In the genomic region with DNA sequence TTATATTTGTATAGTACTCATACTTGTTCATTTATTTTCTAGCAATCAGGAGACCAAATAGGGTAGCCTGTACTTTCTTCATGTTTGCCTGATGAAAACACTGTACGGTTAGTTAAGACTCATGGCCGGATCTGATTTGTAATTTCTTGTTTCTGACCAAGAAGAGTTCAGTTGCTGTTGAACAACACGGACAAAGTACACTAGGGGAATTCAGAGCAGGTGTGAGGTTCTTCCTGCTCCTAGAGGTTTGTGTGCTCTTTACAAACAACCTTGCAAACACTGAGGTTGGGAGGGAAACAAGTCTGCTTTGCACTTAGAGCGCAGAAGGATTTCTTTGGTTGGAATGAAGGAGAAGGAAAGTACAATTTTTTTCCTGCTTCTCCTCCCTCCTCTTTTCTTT, we compare ENCODE assay signal across 9 cellular contexts.
A peak's percentile ranks its signal among the peaks of the same experiment; 100 is the strongest.
DNase-seq lines count a peak whose midpoint lies in the region; ATAC-seq and TF ChIP-seq lines count a peak whose summit lies in the region.
"Had no signal": no experiment of that assay in that cellular context is flagged by ENCODE, and none has a peak within 500 bp of the region (broad histone marks: within the 10 kb centered on the region; RNA-seq: fewer than 3 reads in every experiment).

No MANE protein-coding gene starts in this region.

- peak overlapping the region in 3 of 11 experiments; percentile 15 to 24 (median 23); a peak in 4 of 22 replicates for H3K27ac ChIP-seq in BLaER1 treated with 17β-estradiol and CSF1 and Interleukin-3, amounts not matched to agents 10 nM and 100 nM
- peak overlapping the region; percentile 55 to 74 (median 64) for H3K27ac ChIP-seq in esophagus muscularis mucosa (replicated peaks in 1 of 4)
- H3K27ac ChIP-seq: SJSA1 had no signal

- in situ Hi-C loops in ACHN (cut with HindIII; ENCODE audit: low pct_ligation_motif_present, low pct_unique_long_range_greater_than_20kb, low sequenced_read_pairs): no loop called here

- TF ChIP-seq EP300 in esophagus muscularis mucosa (IDR thresholded peaks at IDR 0.05): no peak

- no peak overlapping the region; a peak in 1 of 22 replicates for H3K9ac ChIP-seq in BLaER1 treated with 17β-estradiol and CSF1 and Interleukin-3, amounts not matched to agents 10 nM and 100 nM

- H3K4me1 ChIP-seq in BLaER1 treated with 17β-estradiol and CSF1 and Interleukin-3, amounts not matched to agents 10 nM and 100 nM: peaks cover 58 to 73% (median 64%) of the 10 kb centered on the region in 10 experiments
- H3K4me1 ChIP-seq in esophagus muscularis mucosa: peaks cover 32 to 88% (median 85%) of the 10 kb centered on the region in 4 donors

- intact Hi-C loops in esophagus muscularis mucosa (cut with DNase I): no loop called here

- H3K36me3 ChIP-seq in BLaER1 treated with 17β-estradiol and CSF1 and Interleukin-3, amounts not matched to agents 10 nM and 100 nM: peaks cover 0 to 19% (median 8%) of the 10 kb centered on the region in 11 experiments; a peak in 4 of 22 replicates
- no peaks in the 10 kb centered on the region for H3K36me3 ChIP-seq in esophagus muscularis mucosa

- peak overlapping the region in 8 of 11 experiments; percentile 15 to 60 (median 42); a peak in 11 of 22 replicates for H3K4me2 ChIP-seq in BLaER1 treated with 17β-estradiol and CSF1 and Interleukin-3, amounts not matched to agents 10 nM and 100 nM

- TF ChIP-seq CTCF in esophagus muscularis mucosa (IDR thresholded peaks at IDR 0.05): no peak

- peak; percentile 26 for ATAC-seq in GM19463 (IDR thresholded peaks at IDR 0.05; ENCODE audit: unreplicated experiment)
- peak; percentile 32 for ATAC-seq in HG03139 (IDR thresholded peaks at IDR 0.05; ENCODE audit: unreplicated experiment)

- TF ChIP-seq POLR2A in esophagus muscularis mucosa (IDR thresholded peaks at IDR 0.05; ENCODE audit: low read depth): no peak

- no peak overlapping the region for H3K4me3 ChIP-seq in BLaER1 treated with 17β-estradiol and CSF1 and Interleukin-3, amounts not matched to agents 10 nM and 100 nM
- no peak overlapping the region for H3K4me3 ChIP-seq in esophagus muscularis mucosa
- H3K4me3 ChIP-seq: SJSA1 had no signal

- H4K20me1 ChIP-seq in BLaER1 treated with 17β-estradiol and CSF1 and Interleukin-3, amounts not matched to agents 10 nM and 100 nM: peaks cover 30 to 99% (median 58%) of the 10 kb centered on the region in 11 experiments; a peak in 20 of 22 replicates

- peaks cover 0 to 17% (median 10%) of the 10 kb centered on the region in 11 experiments; a peak in 12 of 22 replicates for H3K9me3 ChIP-seq in BLaER1 treated with 17β-estradiol and CSF1 and Interleukin-3, amounts not matched to agents 10 nM and 100 nM (replicated peaks in 1 of 11)
- H3K9me3 ChIP-seq in esophagus muscularis mucosa: no peaks in the 10 kb centered on the region
- H3K9me3 ChIP-seq: SJSA1 had no signal

- DNase-seq in esophagus muscularis mucosa (ENCODE audit: extremely low spot score) (no peak), NCI-H2171 (lab: John Stamatoyannopoulos, UW) (no peak), mucosa of gallbladder (ENCODE audit: low spot score) (no peak), ACHN (no peak), NCI-H345 treated with DMSO at 0.1 percent for 48 hours (lab: John Stamatoyannopoulos, UW; ENCODE audit: unreplicated experiment) (no peak)

- H3K27me3 ChIP-seq in BLaER1 treated with 17β-estradiol and CSF1 and Interleukin-3, amounts not matched to agents 10 nM and 100 nM: no peaks in the 10 kb centered on the region
- H3K27me3 ChIP-seq in esophagus muscularis mucosa: no peaks in the 10 kb centered on the region
- H3K27me3 ChIP-seq: SJSA1 had no signal

- 51% methylated on average over 4 of the region's 4 CpGs for WGBS in esophagus muscularis mucosa
